In genomic region chr22:26587991-26588613, GRCh38 we compare ENCODE assay signal across 12 cellular contexts. TPM values are rescaled to one million over a fixed set of nuclear protein-coding genes. Genes with fewer than 3 reads are reported as not detected.
DNase-seq lines count a peak whose midpoint lies in the region; ATAC-seq and TF ChIP-seq lines count a peak whose summit lies in the region.
"Had no signal": no experiment of that assay in that cellular context is flagged by ENCODE, and none has a peak within 500 bp of the region (broad histone marks: within the 10 kb centered on the region; RNA-seq: fewer than 3 reads in every experiment).

No MANE protein-coding gene starts in this region.

- CTCF ChIA-PET in WTC11 (lab: Charles Lee) = no interaction called here

- no peaks in the 10 kb centered on the region for H3K27me3 Mint-ChIP-seq in stimulated activated naive CD8-positive, alpha-beta T cell treated with anti-CD3 and anti-CD28 coated beads, Interleukin-15, Interleukin-2, amounts not matched to agents 100 ng/mL and 50 ng/mL, for 24 hours
- H3K27me3 Mint-ChIP-seq in WTC11 (ENCODE audit: low read depth) = no peaks in the 10 kb centered on the region; the same call in 1 of the 2 replicates

- H3K4me3 Mint-ChIP-seq in stimulated activated naive CD8-positive, alpha-beta T cell treated with anti-CD3 and anti-CD28 coated beads, Interleukin-15, Interleukin-2, amounts not matched to agents 100 ng/mL and 50 ng/mL, for 24 hours = peak overlapping the region; percentile 89
- H3K4me3 Mint-ChIP-seq in WTC11 = peak overlapping the region; percentile 85

- WGBS in esophagus muscularis mucosa = 87% methylated on average over 4 of the region's 4 CpGs

- TF ChIP-seq CTCF in WTC11 (IDR thresholded peaks at IDR 0.05) (no peak), left lung (IDR thresholded peaks at IDR 0.05) (no peak), esophagus muscularis mucosa (IDR thresholded peaks at IDR 0.05) (no peak)

- peak overlapping the region in 1 of 2 donors; percentile 92 for H3K4me3 ChIP-seq in left lung
- no peak overlapping the region for H3K4me3 ChIP-seq in esophagus muscularis mucosa

- peaks cover 79% of the 10 kb centered on the region for H3K4me1 Mint-ChIP-seq in stimulated activated naive CD8-positive, alpha-beta T cell treated with anti-CD3 and anti-CD28 coated beads, Interleukin-15, Interleukin-2, amounts not matched to agents 100 ng/mL and 50 ng/mL, for 24 hours (ENCODE audit: low read depth)
- peaks cover 56% of the 10 kb centered on the region for H3K4me1 Mint-ChIP-seq in WTC11

- no peak for DNase-seq in stimulated activated naive CD8-positive, alpha-beta T cell treated with anti-CD3 and anti-CD28 coated beads, Interleukin-15, Interleukin-2, amounts not matched to agents 100 U/mL and 50 U/mL, for 24 hours
- DNase-seq in WTC11 (ENCODE audit: low spot score) (no peak), left lung (no peak), esophagus muscularis mucosa (ENCODE audit: extremely low spot score) (no peak), HT-29 (ENCODE audit: low spot score) (no peak), DMS79 (lab: John Stamatoyannopoulos, UW) (no peak)
- DNase-seq: hypothalamus, NCI-H1105 treated with DMSO at 0.1 percent for 48 hours, small intestine had no signal

- H3K27ac ChIP-seq in left lung (peak overlapping the region; percentile 84 to 89), esophagus muscularis mucosa (replicated peaks in 1 of 4) (no peak overlapping the region)

- TF ChIP-seq EP300 in esophagus muscularis mucosa (IDR thresholded peaks at IDR 0.05) = no peak

- no peaks in the 10 kb centered on the region for H3K9me3 Mint-ChIP-seq in stimulated activated naive CD8-positive, alpha-beta T cell treated with anti-CD3 and anti-CD28 coated beads, Interleukin-15, Interleukin-2, amounts not matched to agents 100 ng/mL and 50 ng/mL, for 24 hours
- H3K9me3 Mint-ChIP-seq in WTC11 = peaks cover 6% of the 10 kb centered on the region; the same call in 1 of the 2 replicates

- ATAC-seq in stimulated activated naive CD8-positive, alpha-beta T cell treated with anti-CD3 and anti-CD28 coated beads, Interleukin-15, Interleukin-2, amounts not matched to agents 100 U/mL and 50 U/mL, for 24 hours = no peak
- ATAC-seq in WTC11 = no peak
- no peak for ATAC-seq in left lung
- ATAC-seq in HG03521 (IDR thresholded peaks at IDR 0.05; ENCODE audit: unreplicated experiment) = no peak

- H3K4me1 ChIP-seq in left lung (peaks cover 21 to 80% of the 10 kb centered on the region in 2 donors), esophagus muscularis mucosa (peaks cover 33 to 38% (median 34%) of the 10 kb centered on the region in 4 donors)

- POLR2A ChIA-PET in WTC11 (lab: Charles Lee) = no interaction called here

- TF ChIP-seq POLR2A in esophagus muscularis mucosa (IDR thresholded peaks at IDR 0.05; ENCODE audit: low read depth) = no peak

- H3K36me3 ChIP-seq in left lung (no peaks in the 10 kb centered on the region), esophagus muscularis mucosa (no peaks in the 10 kb centered on the region)

- H3K9me3 ChIP-seq in left lung (no peaks in the 10 kb centered on the region), esophagus muscularis mucosa (no peaks in the 10 kb centered on the region)

- intact Hi-C loops in left lung (cut with DNase I) (no loop called here), esophagus muscularis mucosa (cut with DNase I) (loop anchor here (5.0 kb wide), 1 partner anchor 76 kb away; the partner anchor contains the start of gene TFIP11)

- H3K27ac Mint-ChIP-seq in stimulated activated naive CD8-positive, alpha-beta T cell treated with anti-CD3 and anti-CD28 coated beads, Interleukin-15, Interleukin-2, amounts not matched to agents 100 ng/mL and 50 ng/mL, for 24 hours = peak overlapping the region; percentile 80
- no peak overlapping the region for H3K27ac Mint-ChIP-seq in WTC11

- no peaks in the 10 kb centered on the region for H3K27me3 ChIP-seq in left lung
- no peaks in the 10 kb centered on the region for H3K27me3 ChIP-seq in esophagus muscularis mucosa

- H3K36me3 Mint-ChIP-seq in stimulated activated naive CD8-positive, alpha-beta T cell treated with anti-CD3 and anti-CD28 coated beads, Interleukin-15, Interleukin-2, amounts not matched to agents 100 ng/mL and 50 ng/mL, for 24 hours (ENCODE audit: low read depth) = peaks cover 25% of the 10 kb centered on the region
- H3K36me3 Mint-ChIP-seq in WTC11 = peaks cover 17% of the 10 kb centered on the region

TF ChIP-seq in WTC11, 78 proteins besides CTCF, POLR2A, EP300 and RAD21:
- TF ChIP-seq TEAD1 (CRISPR knock-in tag; IDR thresholded peaks at IDR 0.05) = no peak
- TF ChIP-seq SP1 (CRISPR knock-in tag; conservative IDR thresholded peaks at IDR 0.05) = no peak
- TF ChIP-seq RELA (CRISPR knock-in tag; IDR thresholded peaks at IDR 0.05; ENCODE audit: borderline replicate concordance) = no peak
- TF ChIP-seq GTF2I (CRISPR knock-in tag; conservative IDR thresholded peaks at IDR 0.05) = no peak
- TF ChIP-seq ZNF219 (CRISPR knock-in tag; IDR thresholded peaks at IDR 0.05; ENCODE audit: borderline replicate concordance) = no peak
- TF ChIP-seq GRHL2 (CRISPR knock-in tag; IDR thresholded peaks at IDR 0.05; ENCODE audit: insufficient replicate concordance, severe bottlenecking) = no peak
- TF ChIP-seq GABPB1 (CRISPR knock-in tag; IDR thresholded peaks at IDR 0.05) = no peak
- no peak for TF ChIP-seq TEAD4 (CRISPR knock-in tag; IDR thresholded peaks at IDR 0.05)
- no peak for TF ChIP-seq FOXP4 (CRISPR knock-in tag; IDR thresholded peaks at IDR 0.05)
- TF ChIP-seq JUN (CRISPR knock-in tag; IDR thresholded peaks at IDR 0.05) = no peak
- TF ChIP-seq TCF7 (CRISPR knock-in tag; IDR thresholded peaks at IDR 0.05; ENCODE audit: low read depth) = no peak

RNA-seq across cellular contexts. Expression of gene TPST2, which starts 1.8 kb away (rescaled TPM):
- 57.6 to 84.2 TPM (median 75.0 TPM) in 3 replicates for total RNA-seq in WTC11 (2021)
- total RNA-seq in left lung = 10 to 100 TPM; 51.4 to 69.0 TPM
- total RNA-seq in esophagus muscularis mucosa = 10 to 100 TPM; 22.0 to 30.9 (median 28.7) TPM
- total RNA-seq in HT-29 (2014; rRNA removed; shearing (Covaris generic)) = 13.4 and 24.2 TPM in 2 replicates

RNA-seq across cellular contexts. Expression of gene CRYBB1, which starts 29.7 kb away (rescaled TPM):
- total RNA-seq in WTC11 (2021) (4.0 to 5.1 TPM (median 4.6 TPM) in 3 replicates), left lung (1 to 10 TPM; 1.0 to 1.3 TPM), esophagus muscularis mucosa (under 1 TPM in 3 of 4 donors, not detected in 1; 0.33 to 0.86 (median 0.83) TPM)
- total RNA-seq in HT-29 (2014; rRNA removed; shearing (Covaris generic)) = not detected in 2 replicates
- total RNA-seq: T-helper 1 cell treated with Interleukin-12 subunit alpha and Interleukin-12 subunit beta and Interleukin-4 antibody, amounts not matched to agents 30 ng/mL and 1 ng/mL, for 36 hours had no signal

RNA-seq across cellular contexts. Expression of gene CRYBA4, which starts 33.7 kb away (rescaled TPM):
- total RNA-seq in WTC11 (2021) = 0.53 to 1.1 TPM (median 0.81 TPM) in 3 replicates
- not detected for total RNA-seq in left lung
- not detected for total RNA-seq in esophagus muscularis mucosa
- not detected in 2 replicates for total RNA-seq in HT-29 (2014; rRNA removed; shearing (Covaris generic))

Comparison
In these comparisons a context has a peak if more than half of its experiments do, and no peak if none do; other contexts are left out.
1. H3K27ac ChIP-seq: peak in left lung (2 of 2); none in esophagus muscularis mucosa (0 of 4).